9 cellular contexts compared by ENCODE assay signal in the genomic region with DNA sequence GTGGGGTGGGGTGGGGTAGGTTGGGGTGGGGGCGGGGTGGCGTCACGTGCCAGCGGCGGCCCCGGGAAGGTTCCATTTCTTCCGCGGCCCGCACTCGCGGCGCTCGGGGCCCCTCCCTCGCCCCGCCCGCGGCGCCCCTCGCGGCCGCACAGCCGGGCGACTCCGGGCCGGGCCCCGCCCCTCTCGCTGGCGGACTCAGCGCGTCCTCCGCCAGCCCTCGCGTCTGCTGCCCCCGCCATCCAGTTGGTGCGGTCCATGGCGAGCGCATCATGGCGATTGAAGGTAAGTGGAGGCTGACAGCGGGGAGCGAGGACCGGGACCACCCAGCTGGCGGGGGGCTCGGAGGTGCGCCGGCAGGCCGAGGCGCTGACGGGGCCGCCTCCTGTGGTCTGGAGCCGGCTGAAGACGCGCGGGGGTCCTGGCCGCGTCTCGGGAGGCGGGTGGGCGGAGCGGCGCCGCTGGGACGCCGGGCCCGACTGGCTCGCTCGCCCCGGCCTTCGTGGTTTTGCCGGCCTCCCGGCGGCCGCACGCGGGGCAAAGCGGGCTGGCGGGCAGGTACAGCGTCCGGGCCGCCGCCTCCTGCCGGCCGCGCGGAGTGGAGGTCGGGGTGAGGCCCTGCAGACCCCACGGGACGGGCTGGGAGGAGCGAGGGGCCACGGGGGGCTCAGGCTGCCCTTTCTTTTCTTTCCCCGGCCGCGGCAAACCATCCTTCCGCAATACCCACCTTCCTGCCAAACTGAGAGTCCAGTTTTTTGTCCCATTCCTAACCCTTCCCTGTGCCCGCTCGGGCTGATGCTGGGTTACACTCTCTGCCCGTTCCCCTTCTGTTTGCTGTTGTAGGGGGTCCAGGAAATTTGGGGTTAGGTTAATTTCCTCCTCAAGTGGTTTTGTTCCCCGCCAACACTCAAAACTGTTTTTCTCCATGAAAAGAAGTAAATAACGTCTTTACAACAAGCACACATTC. TPM values are rescaled to one million over a fixed set of nuclear protein-coding genes. Genes with fewer than 3 reads are reported as not detected.
DNase-seq lines count a peak whose midpoint lies in the region; ATAC-seq and TF ChIP-seq lines count a peak whose summit lies in the region.
"Had no signal": no experiment of that assay in that cellular context is flagged by ENCODE, and none has a peak within 500 bp of the region (broad histone marks: within the 10 kb centered on the region; RNA-seq: fewer than 3 reads in every experiment).

A gene (plus strand): TSS at position 222 of the 964 bp plus-strand sequence. CDS start 48 bp downstream, at position 270.

- H3K4me3 Mint-ChIP-seq in endothelial cell (ENCODE audit: unreplicated experiment), result peak within 1 kb of the TSS; percentile 98

- TF ChIP-seq CTCF in endothelial cell (IDR thresholded peaks at IDR 0.05; ENCODE audit: unreplicated experiment), result no peak

- peak within 1 kb of the TSS; percentile 39 for H3K27ac Mint-ChIP-seq in endothelial cell (ENCODE audit: unreplicated experiment)

- H3K27me3 ChIP-seq in SJSA1 (replicated peaks), result peaks cover 4% of the 10 kb centered on the region; the same call in 1 of the 2 replicates

- H3K27me3 Mint-ChIP-seq in endothelial cell (ENCODE audit: unreplicated experiment), result peaks cover 3% of the 10 kb centered on the region

- H3K4me1 ChIP-seq in SJSA1 (replicated peaks), result peaks cover 9% of the 10 kb centered on the region

- H3K36me3 ChIP-seq in SJSA1, result peaks cover 3% of the 10 kb centered on the region; the same call in 1 of the 2 replicates

- DNase-seq in COR-L47 (lab: John Stamatoyannopoulos, UW), result peak; percentile 83
- DNase-seq in SJSA1 (ENCODE audit: low read depth in 1 of 2, low spot score in 2 of 2), result peak; percentile 52 to 56
- DNase-seq in endothelial cell (ENCODE audit: low spot score), result peak; percentile 70
- peak; percentile 65 for DNase-seq in occipital lobe (lab: John Stamatoyannopoulos, UW)
- DNase-seq in HT-29 (ENCODE audit: low spot score), result no peak

- H3K27ac ChIP-seq in SJSA1, result peak within 1 kb of the TSS; percentile 48; the same call in 1 of the 2 replicates
- H3K27ac ChIP-seq: HL-60 had no signal

- peak; percentile 4 for ATAC-seq in HG03025 (IDR thresholded peaks at IDR 0.05; ENCODE audit: low FRiP score, unreplicated experiment)
- no peak for ATAC-seq in HG02840 (IDR thresholded peaks at IDR 0.05; ENCODE audit: low FRiP score, unreplicated experiment)
- no peak for ATAC-seq in GM18867 (IDR thresholded peaks at IDR 0.05; ENCODE audit: unreplicated experiment)

- H3K4me3 ChIP-seq in SJSA1, result peak within 1 kb of the TSS; percentile 79

- 0 out of 2 replicates have a peak, but pooled peaks cover 2% of the 10 kb centered on the region for H3K9me3 ChIP-seq in SJSA1 (replicated peaks)

- H3K36me3 Mint-ChIP-seq in endothelial cell (ENCODE audit: low read depth, unreplicated experiment), result no peaks in the 10 kb centered on the region

- H3K9me3 Mint-ChIP-seq in endothelial cell (ENCODE audit: unreplicated experiment), result no peaks in the 10 kb centered on the region

- peaks cover 19% of the 10 kb centered on the region for H3K4me1 Mint-ChIP-seq in endothelial cell (ENCODE audit: unreplicated experiment)

RNA-seq across cellular contexts. Expression of the gene that starts here (rescaled TPM):
- 1.00 and 1.3 TPM in 2 replicates for total RNA-seq in SJSA1 (2014; rRNA removed; shearing (Covaris generic))
- total RNA-seq in endothelial cell (ENCODE audit: unreplicated experiment) (9.7 TPM), occipital lobe (65.8 TPM)
- total RNA-seq in HT-29 (2014; rRNA removed; shearing (Covaris generic)), result not detected in 2 replicates
